ENCODE assay signal across 25 cellular contexts in the genomic region with DNA sequence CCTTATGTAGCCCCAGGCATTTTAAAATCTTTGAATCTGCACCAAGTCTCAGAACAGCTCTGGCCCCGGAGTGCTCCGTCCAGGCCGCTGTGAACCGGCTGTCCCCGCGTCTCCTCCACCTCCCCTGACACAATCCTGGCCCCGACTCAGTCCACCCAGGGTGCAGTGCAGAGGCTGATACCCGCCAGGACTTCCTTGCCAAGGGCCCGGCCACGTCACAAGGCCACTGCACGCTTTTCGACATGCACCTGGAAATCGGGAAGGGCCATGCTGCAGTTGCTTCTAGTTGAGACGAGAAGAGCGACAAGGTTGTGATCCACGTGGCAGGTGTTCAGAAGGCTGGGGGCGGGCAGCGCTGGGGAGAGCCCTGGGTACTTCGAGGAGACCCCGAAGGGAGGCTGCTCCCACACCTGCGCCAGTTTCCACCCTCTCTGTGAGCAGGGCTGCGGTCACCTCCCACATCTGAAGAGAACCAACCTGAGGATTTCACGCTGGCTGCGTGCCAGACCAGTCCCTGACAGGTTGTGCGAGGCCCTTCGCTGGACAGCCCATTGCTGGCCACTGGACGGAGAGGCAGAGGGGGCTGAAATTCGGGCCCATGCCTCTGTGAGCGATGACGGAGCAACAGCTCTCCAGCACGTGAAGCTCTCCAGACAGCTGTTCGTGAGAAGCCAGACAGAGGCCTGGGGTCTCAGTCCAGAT. TPM values are rescaled to one million over a fixed set of nuclear protein-coding genes. Genes with fewer than 3 reads are reported as not detected.
DNase-seq lines count a peak whose midpoint lies in the region; ATAC-seq, FAIRE-seq and TF ChIP-seq lines count a peak whose summit lies in the region.
"Had no signal": no experiment of that assay in that cellular context is flagged by ENCODE, and none has a peak within 500 bp of the region (broad histone marks: within the 10 kb centered on the region; RNA-seq: fewer than 3 reads in every experiment).

No MANE protein-coding gene starts in this region.

- peaks cover 0 to 9% of the 10 kb centered on the region in 2 experiments; a peak in 1 of 3 replicates for H3K36me3 ChIP-seq in HEK293 (ENCODE audit: control insufficient read depth in 2 of 2, insufficient read depth in 1 of 2, low read length in 2 of 2)
- H3K36me3 ChIP-seq in esophagus muscularis mucosa, result peaks cover 0 to 23% (median 12%) of the 10 kb centered on the region in 4 donors
- H3K36me3 ChIP-seq in pancreas, result no peaks in the 10 kb centered on the region
- H3K36me3 ChIP-seq in effector memory CD4-positive, alpha-beta T cell (ENCODE audit: control insufficient read depth, insufficient read depth, low read length), result no peaks in the 10 kb centered on the region

- H3K9me3 ChIP-seq in HEK293 (ENCODE audit: control insufficient read depth, insufficient read depth, low read depth, low read length) (no peaks in the 10 kb centered on the region), esophagus muscularis mucosa (no peaks in the 10 kb centered on the region), pancreas (no peaks in the 10 kb centered on the region)
- H3K9me3 ChIP-seq in effector memory CD4-positive, alpha-beta T cell (ENCODE audit: control insufficient read depth, low read length), result no peaks in the 10 kb centered on the region
- H3K9me3 ChIP-seq: esophagus squamous epithelium, tibial artery had no signal

- no peaks in the 10 kb centered on the region for H3K9me3 Mint-ChIP-seq in activated CD4-positive, alpha-beta T cell treated with anti-CD3 and anti-CD28 coated beads, Interleukin-2, amount 10 ng/mL, durations not matched to agents 24 days and 14 days
- H3K9me3 Mint-ChIP-seq: activated naive CD4-positive, alpha-beta T cell treated with anti-CD3 and anti-CD28 coated beads, Interleukin-2, amount 50 U/mL, for 24 hours; activated T-helper 1 cell treated with anti-CD3 and anti-CD28 coated beads, Interleukin-12 subunit alpha, Interleukin-12 subunit beta, Interleukin-2, Interleukin-4 antibody, amounts not matched to agents 30 ng/mL and 10 ng/mL and 1 ng/mL, durations not matched to agents 14 hours and 24 hours and 36 hours; CD8-positive, alpha-beta T cell; effector memory CD8-positive, alpha-beta T cell; nephron; stimulated activated naive CD8-positive, alpha-beta T cell treated with anti-CD3 and anti-CD28 coated beads, Interleukin-15, Interleukin-2, amounts not matched to agents 100 ng/mL and 50 ng/mL, for 24 hours had no signal

- intact Hi-C loops in esophagus muscularis mucosa (cut with DNase I), result no loop called here
- intact Hi-C loops in pancreas (cut with DNase I), result loop anchor here in 2 of 3 donors (5.0 kb wide), 2 partner anchors 40 to 55 kb away; no protein-coding TSS in a partner anchor
- intact Hi-C loops in activated CD4-positive, alpha-beta T cell treated with anti-CD3 and anti-CD28 coated beads, Interleukin-2, amount 10 ng/mL, durations not matched to agents 24 days and 14 days (cut with micrococcal nuclease), result no loop called here

- no peak for DNase-seq in esophagus muscularis mucosa (ENCODE audit: extremely low spot score)
- DNase-seq in pancreas, result peak; percentile 72 to 88 (median 80)
- DNase-seq in activated CD4-positive, alpha-beta T cell treated with anti-CD3 and anti-CD28 coated beads, Interleukin-2, amount 10 ng/mL, durations not matched to agents 24 days and 14 days, result no peak
- no peak for DNase-seq in effector memory CD4-positive, alpha-beta T cell
- DNase-seq: aorta; CD8-positive, alpha-beta T cell; DMS153; effector memory CD8-positive, alpha-beta T cell; esophagus squamous epithelium; midbrain; NCI-H69; stimulated activated CD4-positive, alpha-beta T cell treated with anti-CD3 and anti-CD28 coated beads, Interleukin-4, amount 100 ng/mL, for 1 hour had no signal

- no peak for TF ChIP-seq POLR2A in esophagus muscularis mucosa (IDR thresholded peaks at IDR 0.05; ENCODE audit: low read depth)

- H3K27ac ChIP-seq in HEK293 (ENCODE audit: extremely low read depth, low read depth, low read length) (no peak overlapping the region), esophagus muscularis mucosa (replicated peaks in 1 of 4) (peak overlapping the region; percentile 59 to 74 (median 60)), pancreas (peak overlapping the region in 3 of 4 donors; percentile 20 to 53 (median 33))
- H3K27ac ChIP-seq in effector memory CD4-positive, alpha-beta T cell (ENCODE audit: insufficient read depth, low read length, poor library complexity, severe bottlenecking), result no peak overlapping the region
- H3K27ac ChIP-seq: skin epidermis, tibial artery had no signal

- 67% methylated on average over 25 of the region's 32 CpGs for WGBS in esophagus muscularis mucosa
- 57 to 61% methylated on average over 32 of the region's 32 CpGs for WGBS in pancreas, 2 donors

- peak; percentile 43 to 61 (median 55) for ATAC-seq in pancreas
- no peak for ATAC-seq in HG02623 (IDR thresholded peaks at IDR 0.05; ENCODE audit: unreplicated experiment)
- ATAC-seq: CD8-positive, alpha-beta T cell; effector memory CD8-positive, alpha-beta T cell; Right ventricle myocardium inferior had no signal

- no peaks in the 10 kb centered on the region for H3K36me3 Mint-ChIP-seq in activated CD4-positive, alpha-beta T cell treated with anti-CD3 and anti-CD28 coated beads, Interleukin-2, amount 10 ng/mL, durations not matched to agents 24 days and 14 days (ENCODE audit: low read depth)
- H3K36me3 Mint-ChIP-seq: activated naive CD4-positive, alpha-beta T cell treated with anti-CD3 and anti-CD28 coated beads, Interleukin-2, amount 50 U/mL, for 24 hours; CD8-positive, alpha-beta T cell had no signal

- CTCF ChIA-PET in HEK293 (lab: Yijun Ruan, JAX), result interaction anchor here (0.6 to 2.9 kb wide), 7 partner anchors 13 to 72 kb away, joined by 3 to 14 read pairs (median 5); a partner anchor contains a TSS

- no peaks in the 10 kb centered on the region for H3K4me1 ChIP-seq in HEK293 (ENCODE audit: control insufficient read depth, insufficient read depth, low read length)
- peaks cover 17 to 55% (median 46%) of the 10 kb centered on the region in 4 donors for H3K4me1 ChIP-seq in esophagus muscularis mucosa
- peaks cover 23 to 27% (median 24%) of the 10 kb centered on the region in 3 donors for H3K4me1 ChIP-seq in pancreas
- peaks cover 4% of the 10 kb centered on the region for H3K4me1 ChIP-seq in effector memory CD4-positive, alpha-beta T cell (ENCODE audit: control insufficient read depth, insufficient read depth, low read length, poor library complexity, severe bottlenecking)

- no peaks in the 10 kb centered on the region for H3K27me3 Mint-ChIP-seq in activated CD4-positive, alpha-beta T cell treated with anti-CD3 and anti-CD28 coated beads, Interleukin-2, amount 10 ng/mL, durations not matched to agents 24 days and 14 days
- H3K27me3 Mint-ChIP-seq: progenitor cell of endocrine pancreas; stimulated activated naive CD8-positive, alpha-beta T cell treated with anti-CD3 and anti-CD28 coated beads, Interleukin-15, Interleukin-2, amounts not matched to agents 100 ng/mL and 50 ng/mL, for 24 hours had no signal

- H3K4me3 Mint-ChIP-seq in activated CD4-positive, alpha-beta T cell treated with anti-CD3 and anti-CD28 coated beads, Interleukin-2, amount 10 ng/mL, durations not matched to agents 24 days and 14 days, result no peak overlapping the region
- H3K4me3 Mint-ChIP-seq: activated naive CD4-positive, alpha-beta T cell treated with anti-CD3 and anti-CD28 coated beads, Interleukin-2, amount 50 U/mL, for 24 hours; activated T-helper 1 cell treated with anti-CD3 and anti-CD28 coated beads, Interleukin-12 subunit alpha, Interleukin-12 subunit beta, Interleukin-2, Interleukin-4 antibody, amounts not matched to agents 30 ng/mL and 10 ng/mL and 1 ng/mL, durations not matched to agents 14 hours and 24 hours and 36 hours; CD8-positive, alpha-beta T cell; effector memory CD8-positive, alpha-beta T cell; nephron; stimulated activated naive CD8-positive, alpha-beta T cell treated with anti-CD3 and anti-CD28 coated beads, Interleukin-15, Interleukin-2, amounts not matched to agents 100 ng/mL and 50 ng/mL, for 24 hours had no signal

- TF ChIP-seq CTCF in HEK293 (tag by site-specific recombination; IDR thresholded peaks at IDR 0.05) (no peak), esophagus muscularis mucosa (IDR thresholded peaks at IDR 0.05) (no peak), pancreas (IDR thresholded peaks at IDR 0.05) (no peak)

- POLR2A ChIA-PET in HEK293 (lab: Yijun Ruan, JAX), result interaction anchor here (0.7 to 2.0 kb wide), 2 partner anchors 42 to 44 kb away, joined by 3 to 4 read pairs; partner anchors contain the start of gene CCNL2

- no peak overlapping the region for H3K4me3 ChIP-seq in HEK293 (ENCODE audit: low read depth, low read length)
- no peak overlapping the region for H3K4me3 ChIP-seq in esophagus muscularis mucosa
- H3K4me3 ChIP-seq in pancreas, result no peak overlapping the region
- H3K4me3 ChIP-seq in effector memory CD4-positive, alpha-beta T cell (ENCODE audit: insufficient read depth, low read depth, low read length, poor library complexity, severe bottlenecking), result no peak overlapping the region
- H3K4me3 ChIP-seq: esophagus squamous epithelium, skin epidermis, tibial artery had no signal

- H3K27me3 ChIP-seq in esophagus muscularis mucosa, result no peaks in the 10 kb centered on the region
- no peaks in the 10 kb centered on the region for H3K27me3 ChIP-seq in pancreas
- peaks cover 25% of the 10 kb centered on the region for H3K27me3 ChIP-seq in effector memory CD4-positive, alpha-beta T cell (replicated peaks; ENCODE audit: control insufficient read depth, insufficient read depth, low read length, poor library complexity, severe bottlenecking)
- H3K27me3 ChIP-seq: esophagus squamous epithelium had no signal

- H3K4me1 Mint-ChIP-seq in activated CD4-positive, alpha-beta T cell treated with anti-CD3 and anti-CD28 coated beads, Interleukin-2, amount 10 ng/mL, durations not matched to agents 24 days and 14 days, result peaks cover 2% of the 10 kb centered on the region
- H3K4me1 Mint-ChIP-seq: activated naive CD4-positive, alpha-beta T cell treated with anti-CD3 and anti-CD28 coated beads, Interleukin-2, amount 50 U/mL, for 24 hours had no signal

- no peak overlapping the region for H3K27ac Mint-ChIP-seq in activated CD4-positive, alpha-beta T cell treated with anti-CD3 and anti-CD28 coated beads, Interleukin-2, amount 10 ng/mL, durations not matched to agents 24 days and 14 days
- H3K27ac Mint-ChIP-seq: activated naive CD4-positive, alpha-beta T cell treated with anti-CD3 and anti-CD28 coated beads, Interleukin-2, amount 50 U/mL, for 24 hours; activated T-helper 1 cell treated with anti-CD3 and anti-CD28 coated beads, Interleukin-12 subunit alpha, Interleukin-12 subunit beta, Interleukin-2, Interleukin-4 antibody, amounts not matched to agents 30 ng/mL and 10 ng/mL and 1 ng/mL, durations not matched to agents 14 hours and 24 hours and 36 hours; CD8-positive, alpha-beta T cell; effector memory CD8-positive, alpha-beta T cell; progenitor cell of endocrine pancreas; stimulated activated naive CD8-positive, alpha-beta T cell treated with anti-CD3 and anti-CD28 coated beads, Interleukin-15, Interleukin-2, amounts not matched to agents 100 ng/mL and 50 ng/mL, for 24 hours had no signal

- no peak for TF ChIP-seq EP300 in esophagus muscularis mucosa (IDR thresholded peaks at IDR 0.05)

- no peak for FAIRE-seq in pancreas (lab: Jason Lieb, UNC)
- FAIRE-seq: G401.6, TTC549 had no signal

RNA-seq across cellular contexts. Expression of gene VWA1, which starts 6.7 kb away (rescaled TPM):
- total RNA-seq in esophagus muscularis mucosa (100 to 1,000 TPM in 2 of 4 donors, 10 to 100 TPM in 2; 99.7 to 168 (median 116) TPM), pancreas (100 to 1,000 TPM in 2 of 6 donors, 10 to 100 TPM in 4; 25.4 to 138 (median 52.9) TPM)
- polyA plus RNA-seq in pancreas, result 10 to 100 TPM; 53.3 to 58.7 TPM
- 4.9 and 5.2 TPM in 2 replicates for total RNA-seq in activated CD4-positive, alpha-beta T cell treated with anti-CD3 and anti-CD28 coated beads, Interleukin-2, amount 10 ng/mL, durations not matched to agents 24 days and 14 days
- total RNA-seq: CD8-positive, alpha-beta T cell had no signal

RNA-seq across cellular contexts. Expression of gene ATAD3C, which starts 7.3 kb away (rescaled TPM):
- 1 to 10 TPM in 1 of 4 donors, under 1 TPM in 3; 0.32 to 2.4 (median 0.58) TPM for total RNA-seq in esophagus muscularis mucosa
- 1 to 10 TPM; 2.4 to 9.5 (median 5.8) TPM for total RNA-seq in pancreas
- polyA plus RNA-seq in pancreas, result 10 to 100 TPM; 11.4 to 22.0 TPM
- total RNA-seq in activated CD4-positive, alpha-beta T cell treated with anti-CD3 and anti-CD28 coated beads, Interleukin-2, amount 10 ng/mL, durations not matched to agents 24 days and 14 days, result 0.40 and 0.75 TPM in 2 replicates

RNA-seq across cellular contexts. Expression of gene ANKRD65, which starts 21.1 kb away (rescaled TPM):
- 10 to 100 TPM in 2 of 4 donors, 1 to 10 TPM in 2; 8.1 to 19.2 (median 9.8) TPM for total RNA-seq in esophagus muscularis mucosa
- total RNA-seq in pancreas, result 10 to 100 TPM in 3 of 6 donors, 1 to 10 TPM in 3; 2.3 to 16.1 (median 10.7) TPM
- polyA plus RNA-seq in pancreas, result 10 to 100 TPM; 22.1 to 41.8 TPM
- not detected in 2 replicates for total RNA-seq in activated CD4-positive, alpha-beta T cell treated with anti-CD3 and anti-CD28 coated beads, Interleukin-2, amount 10 ng/mL, durations not matched to agents 24 days and 14 days
- total RNA-seq: CD8-positive, alpha-beta T cell; chondrocyte had no signal

RNA-seq across cellular contexts. Expression of gene ATAD3B, which starts 29.3 kb away (rescaled TPM):
- total RNA-seq in esophagus muscularis mucosa (10 to 100 TPM in 2 of 4 donors, 1 to 10 TPM in 2; 9.7 to 14.9 (median 10.0) TPM), pancreas (10 to 100 TPM in 4 of 6 donors, 1 to 10 TPM in 2; 4.4 to 14.1 (median 11.5) TPM)
- polyA plus RNA-seq in pancreas, result 10 to 100 TPM; 57.2 to 78.9 TPM
- total RNA-seq in activated CD4-positive, alpha-beta T cell treated with anti-CD3 and anti-CD28 coated beads, Interleukin-2, amount 10 ng/mL, durations not matched to agents 24 days and 14 days, result 98.0 and 98.5 TPM in 2 replicates

RNA-seq across cellular contexts. Expression of gene MRPL20, which starts 35.1 kb away (rescaled TPM):
- 100 to 1,000 TPM; 144 to 175 (median 155) TPM for total RNA-seq in esophagus muscularis mucosa
- total RNA-seq in pancreas, result 10 to 100 TPM; 42.1 to 71.8 (median 49.1) TPM
- polyA plus RNA-seq in pancreas, result 100 to 1,000 TPM in 1 of 2 donors, 10 to 100 TPM in 1; 69.0 to 121 TPM
- total RNA-seq in activated CD4-positive, alpha-beta T cell treated with anti-CD3 and anti-CD28 coated beads, Interleukin-2, amount 10 ng/mL, durations not matched to agents 24 days and 14 days, result 187 and 194 TPM in 2 replicates

Comparison
In these comparisons a context has a peak if more than half of its experiments do, and no peak if none do; other contexts are left out.
1. H3K27ac ChIP-seq: peak in esophagus muscularis mucosa (4 of 4) and pancreas (3 of 4); none in HEK293 (single experiment) and effector memory CD4-positive, alpha-beta T cell (single experiment).
2. DNase-seq: peak in pancreas (6 of 6); none in esophagus muscularis mucosa (single experiment), activated CD4-positive, alpha-beta T cell treated with anti-CD3 and anti-CD28 coated beads, Interleukin-2, amount 10 ng/mL, durations not matched to agents 24 days and 14 days (single experiment) and effector memory CD4-positive, alpha-beta T cell (0 of 3).
3. intact Hi-C loops: an anchor here in pancreas (5.0 kb wide); none called in esophagus muscularis mucosa and activated CD4-positive, alpha-beta T cell treated with anti-CD3 and anti-CD28 coated beads, Interleukin-2, amount 10 ng/mL, durations not matched to agents 24 days and 14 days.